In genomic region chr1:201850053-201850397, GRCh38 we compare ENCODE assay signal across 11 cellular contexts. TPM values are rescaled to one million over a fixed set of nuclear protein-coding genes. Genes with fewer than 3 reads are reported as not detected.
DNase-seq lines count a peak whose midpoint lies in the region; ATAC-seq and TF ChIP-seq lines count a peak whose summit lies in the region.
"Had no signal": no experiment of that assay in that cellular context is flagged by ENCODE, and none has a peak within 500 bp of the region (broad histone marks: within the 10 kb centered on the region; RNA-seq: fewer than 3 reads in every experiment).

No MANE protein-coding gene starts in this region.

- peaks cover 37% of the 10 kb centered on the region for H3K4me1 ChIP-seq in left ventricle myocardium inferior
- H3K4me1 ChIP-seq: pancreas had no signal

- H3K27ac Mint-ChIP-seq in HFFc6, result peak overlapping the region; percentile 71
- H3K27ac Mint-ChIP-seq: stimulated activated naive CD8-positive, alpha-beta T cell treated with anti-CD3 and anti-CD28 coated beads, Interleukin-15, Interleukin-2, amounts not matched to agents 100 ng/mL and 50 ng/mL, for 24 hours had no signal

- peak; percentile 87 for DNase-seq in HFFc6
- DNase-seq in astrocyte of the cerebellum (ENCODE audit: low read depth), result peak; percentile 94
- DNase-seq in left ventricle myocardium inferior, result peak; percentile 30
- DNase-seq in stromal cell of bone marrow (ENCODE audit: low read depth), result peak; percentile 73
- no peak for DNase-seq in NCI-H446 treated with DMSO at 0.1 percent for 48 hours (lab: John Stamatoyannopoulos, UW)
- no peak for DNase-seq in activated gamma-delta T cell (lab: John Stamatoyannopoulos, UW)
- DNase-seq: activated CD4-positive, alpha-beta T cell treated with anti-CD3 and anti-CD28 coated beads for 4 hours; pancreas had no signal

- H3K36me3 ChIP-seq in left ventricle myocardium inferior, result peaks cover 57% of the 10 kb centered on the region

- intact Hi-C loops in left ventricle myocardium inferior (cut with micrococcal nuclease), result no loop called here

- in situ Hi-C loops in astrocyte of the cerebellum (cut with HindIII; ENCODE audit: low sequenced_read_pairs), result no loop called here

- no peaks in the 10 kb centered on the region for H3K27me3 Mint-ChIP-seq in HFFc6 (ENCODE audit: insufficient read depth)
- H3K27me3 Mint-ChIP-seq: stimulated activated naive CD8-positive, alpha-beta T cell treated with anti-CD3 and anti-CD28 coated beads, Interleukin-15, Interleukin-2, amounts not matched to agents 100 ng/mL and 50 ng/mL, for 24 hours had no signal

- TF ChIP-seq CTCF in HFFc6 (IDR thresholded peaks at IDR 0.05), result no peak
- no peak for TF ChIP-seq CTCF in astrocyte of the cerebellum (IDR thresholded peaks at IDR 0.05; ENCODE audit: low read depth, low read length, missing control alignments)
- no peak for TF ChIP-seq CTCF in left ventricle myocardium inferior (IDR thresholded peaks at IDR 0.05; ENCODE audit: borderline replicate concordance)

- no peak for ATAC-seq in GM21360 (IDR thresholded peaks at IDR 0.05; ENCODE audit: unreplicated experiment)
- no peak for ATAC-seq in HG03342 (IDR thresholded peaks at IDR 0.05; ENCODE audit: unreplicated experiment)

- H3K27ac ChIP-seq in left ventricle myocardium inferior (replicated peaks), result peak overlapping the region; percentile 79
- H3K27ac ChIP-seq: pancreas had no signal

- no peaks in the 10 kb centered on the region for H3K27me3 ChIP-seq in left ventricle myocardium inferior (ENCODE audit: low read depth)
- H3K27me3 ChIP-seq: pancreas had no signal

- H3K4me3 ChIP-seq in astrocyte of the cerebellum (ENCODE audit: low read depth, low read length) (no peak overlapping the region), left ventricle myocardium inferior (peak overlapping the region; percentile 5)
- H3K4me3 ChIP-seq: pancreas had no signal

- peaks cover 16% of the 10 kb centered on the region; the same call in 1 of the 2 replicates for H3K36me3 Mint-ChIP-seq in HFFc6 (ENCODE audit: low read depth)

- no peaks in the 10 kb centered on the region for H3K9me3 Mint-ChIP-seq in HFFc6
- H3K9me3 Mint-ChIP-seq: stimulated activated naive CD8-positive, alpha-beta T cell treated with anti-CD3 and anti-CD28 coated beads, Interleukin-15, Interleukin-2, amounts not matched to agents 100 ng/mL and 50 ng/mL, for 24 hours had no signal

- peak overlapping the region; percentile 65 for H3K4me3 Mint-ChIP-seq in HFFc6
- H3K4me3 Mint-ChIP-seq: stimulated activated naive CD8-positive, alpha-beta T cell treated with anti-CD3 and anti-CD28 coated beads, Interleukin-15, Interleukin-2, amounts not matched to agents 100 ng/mL and 50 ng/mL, for 24 hours had no signal

- H3K9me3 ChIP-seq in left ventricle myocardium inferior (replicated peaks), result no peaks in the 10 kb centered on the region
- H3K9me3 ChIP-seq: pancreas had no signal

- peaks cover 66% of the 10 kb centered on the region for H3K4me1 Mint-ChIP-seq in HFFc6 (ENCODE audit: low read depth)

RNA-seq across cellular contexts. Expression of gene IPO9, which starts 21.1 kb away (rescaled TPM):
- total RNA-seq in HFFc6 (2021; fragmentation: NEBNext Ultra II Directional; extraction: Animal tissue kit (Norgen Biotek cat#: 25700)), result 10 to 100 TPM; 54.1 to 77.8 (median 63.6) TPM
- total RNA-seq in left ventricle myocardium inferior, result 20.1 TPM

RNA-seq across cellular contexts. Expression of gene SHISA4, which starts 38.7 kb away (rescaled TPM):
- total RNA-seq in HFFc6 (2021; fragmentation: NEBNext Ultra II Directional; extraction: Animal tissue kit (Norgen Biotek cat#: 25700)), result 10 to 100 TPM; 29.8 to 49.6 (median 39.9) TPM
- total RNA-seq in left ventricle myocardium inferior, result 191 TPM

Comparison
In these comparisons a context has a peak if more than half of its experiments do, and no peak if none do; other contexts are left out.
1. DNase-seq: peak in HFFc6 (single experiment), astrocyte of the cerebellum (single experiment), left ventricle myocardium inferior (single experiment) and stromal cell of bone marrow (single experiment); none in NCI-H446 treated with DMSO at 0.1 percent for 48 hours (single experiment) and activated gamma-delta T cell (single experiment).